Comparison of ENCODE assay signal across 23 cellular contexts in the genomic region with DNA sequence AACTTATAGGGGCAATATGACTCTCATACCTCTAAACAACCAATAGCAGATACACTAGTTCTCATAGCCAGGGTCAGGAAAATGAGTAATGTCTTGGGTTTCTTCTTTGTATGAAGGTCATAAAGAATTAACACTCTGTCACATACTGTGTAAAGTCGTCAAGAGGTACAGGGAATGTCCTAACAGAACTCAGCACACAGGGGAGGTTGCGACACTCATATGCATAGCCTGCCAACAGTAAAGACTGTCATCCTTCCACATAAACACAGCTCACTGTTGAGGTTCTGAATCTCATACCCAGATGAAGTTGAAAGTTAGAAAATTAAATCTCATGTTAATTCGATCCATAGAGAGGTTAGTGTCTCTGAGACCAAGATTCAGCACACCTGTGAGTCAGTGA. TPM values are rescaled to one million over a fixed set of nuclear protein-coding genes. Genes with fewer than 3 reads are reported as not detected.
DNase-seq lines count a peak whose midpoint lies in the region; ATAC-seq and TF ChIP-seq lines count a peak whose summit lies in the region.
"Had no signal": no experiment of that assay in that cellular context is flagged by ENCODE, and none has a peak within 500 bp of the region (broad histone marks: within the 10 kb centered on the region; RNA-seq: fewer than 3 reads in every experiment).

No MANE protein-coding gene starts in this region.

- no peak overlapping the region for H3K9ac ChIP-seq in IMR-90 (ENCODE audit: low read depth, low read length)

- H4K5ac ChIP-seq in IMR-90 (ENCODE audit: low read depth, low read length): no peak overlapping the region

- TF ChIP-seq CTCF in IMR-90 (conservative IDR thresholded peaks at IDR 0.05; ENCODE audit: low read depth, low read length) (no peak), fibroblast of mammary gland (conservative IDR thresholded peaks at IDR 0.05; ENCODE audit: control insufficient read depth, insufficient read depth, low read depth, low read length) (no peak), neutrophil (IDR thresholded peaks at IDR 0.05) (no peak)

- BruUV-seq in IMR-90 (replicated peaks; lab: Mats Ljungman, UMichigan): no TSS peak

- no peak overlapping the region for H3K4ac ChIP-seq in IMR-90 (ENCODE audit: low read depth, low read length)

- H3K79me1 ChIP-seq in IMR-90 (ENCODE audit: low read depth in 1 of 2, low read length in 2 of 2): peaks cover 14 to 33% of the 10 kb centered on the region in 2 experiments; a peak in 3 of 4 replicates

- H3K36me3 ChIP-seq in IMR-90 (ENCODE audit: control insufficient read depth, insufficient read depth, low read length) (peaks cover 54% of the 10 kb centered on the region), neutrophil (peaks cover 68% of the 10 kb centered on the region)

- H3K4me1 Mint-ChIP-seq in activated T-helper 17 cell treated with anti-CD3 and anti-CD28 coated beads, Interleukin-2, amount 50 U/mL, for 72 hours: peaks cover 18% of the 10 kb centered on the region
- no peaks in the 10 kb centered on the region for H3K4me1 Mint-ChIP-seq in stimulated activated memory B cell treated with anti-CD40 and anti-IgM and Interleukin-4, amounts not matched to agents 10 μg/mL and 1 μg/mL and 100 μg/mL, for 72 hours

- H2BK20ac ChIP-seq in IMR-90 (ENCODE audit: low read depth, low read length): no peak overlapping the region

- POLR2A ChIA-PET in IMR-90 (lab: Charles Lee; ENCODE audit: unreplicated experiment): no interaction called here

- no peak overlapping the region for H3K4me3 Mint-ChIP-seq in activated T-helper 17 cell treated with anti-CD3 and anti-CD28 coated beads, Interleukin-2, amount 50 U/mL, for 72 hours
- H3K4me3 Mint-ChIP-seq in stimulated activated memory B cell treated with anti-CD40 and anti-IgM and Interleukin-4, amounts not matched to agents 10 μg/mL and 1 μg/mL and 100 μg/mL, for 72 hours: no peak overlapping the region
- H3K4me3 Mint-ChIP-seq: activated naive CD4-positive, alpha-beta T cell treated with anti-CD3 and anti-CD28 coated beads, Interleukin-2, amount 50 U/mL, for 24 hours; CD4-positive, CD25-positive, alpha-beta regulatory T cell; naive thymus-derived CD8-positive, alpha-beta T cell had no signal

- no peak overlapping the region for H2BK120ac ChIP-seq in IMR-90 (ENCODE audit: low read depth, low read length)

- H3K4me3 ChIP-seq in IMR-90 (ENCODE audit: insufficient read depth, low read depth, low read length) (no peak overlapping the region), fibroblast of mammary gland (ENCODE audit: control insufficient read depth, low read depth, low read length) (no peak overlapping the region), neutrophil (ENCODE audit: low read depth in 1 of 2, low read length in 1 of 2) (no peak overlapping the region)
- H3K4me3 ChIP-seq: esophagus muscularis mucosa, transverse colon had no signal

- H4K20me1 ChIP-seq in IMR-90 (ENCODE audit: insufficient read depth, low read length): peaks cover 28% of the 10 kb centered on the region

- H2AK5ac ChIP-seq in IMR-90 (ENCODE audit: low read depth, low read length): no peak overlapping the region

- intact Hi-C loops in IMR-90 (cut with micrococcal nuclease): no loop called here

- H3K9me3 ChIP-seq in IMR-90 (ENCODE audit: control insufficient read depth, insufficient read depth, low read length) (no peaks in the 10 kb centered on the region), neutrophil (no peaks in the 10 kb centered on the region)
- H3K9me3 ChIP-seq: esophagus muscularis mucosa, transverse colon had no signal

- H2AFZ ChIP-seq in IMR-90 (replicated peaks; ENCODE audit: low read length, poor library complexity): no peak overlapping the region

- peak overlapping the region; percentile 1 for H3K27ac Mint-ChIP-seq in activated T-helper 17 cell treated with anti-CD3 and anti-CD28 coated beads, Interleukin-2, amount 50 U/mL, for 72 hours
- no peak overlapping the region for H3K27ac Mint-ChIP-seq in stimulated activated memory B cell treated with anti-CD40 and anti-IgM and Interleukin-4, amounts not matched to agents 10 μg/mL and 1 μg/mL and 100 μg/mL, for 72 hours
- H3K27ac Mint-ChIP-seq: activated naive CD4-positive, alpha-beta T cell treated with anti-CD3 and anti-CD28 coated beads, Interleukin-2, amount 50 U/mL, for 24 hours had no signal

- no peak overlapping the region for H3K4me2 ChIP-seq in IMR-90 (ENCODE audit: low read depth, low read length)

- H3K18ac ChIP-seq in IMR-90 (ENCODE audit: low read depth, low read length): no peak overlapping the region; the same call in 1 of the 2 replicates

- no peak overlapping the region for H3K56ac ChIP-seq in IMR-90 (ENCODE audit: extremely low read depth, insufficient read depth, low read length)

- peak overlapping the region; percentile 40 for H2BK5ac ChIP-seq in IMR-90 (ENCODE audit: low read depth, low read length, poor library complexity, severe bottlenecking)

- H3K27me3 ChIP-seq in IMR-90 (ENCODE audit: control insufficient read depth, insufficient read depth, low read length) (no peaks in the 10 kb centered on the region), neutrophil (no peaks in the 10 kb centered on the region)
- H3K27me3 ChIP-seq: esophagus muscularis mucosa, transverse colon had no signal

- H3K4me1 ChIP-seq in IMR-90 (ENCODE audit: control insufficient read depth, insufficient read depth, low read length) (peaks cover 15% of the 10 kb centered on the region), neutrophil (ENCODE audit: control insufficient read depth in 1 of 2, insufficient read depth in 1 of 2, low read depth in 1 of 2, low read length in 1 of 2) (peaks cover 32 to 52% of the 10 kb centered on the region in 2 experiments)
- H3K4me1 ChIP-seq: esophagus muscularis mucosa, transverse colon had no signal

- no peak overlapping the region for H3K23ac ChIP-seq in IMR-90 (ENCODE audit: low read depth, low read length)

- dilution Hi-C loops in IMR-90 (cut with HindIII; ENCODE audit: low sequenced_read_pairs, unreplicated experiment): no loop called here

- no peaks in the 10 kb centered on the region for H3K27me3 Mint-ChIP-seq in activated T-helper 17 cell treated with anti-CD3 and anti-CD28 coated beads, Interleukin-2, amount 50 U/mL, for 72 hours
- H3K27me3 Mint-ChIP-seq in stimulated activated memory B cell treated with anti-CD40 and anti-IgM and Interleukin-4, amounts not matched to agents 10 μg/mL and 1 μg/mL and 100 μg/mL, for 72 hours: no peaks in the 10 kb centered on the region
- H3K27me3 Mint-ChIP-seq: activated naive CD4-positive, alpha-beta T cell treated with anti-CD3 and anti-CD28 coated beads, Interleukin-2, amount 50 U/mL, for 24 hours; CD4-positive, CD25-positive, alpha-beta regulatory T cell; naive thymus-derived CD8-positive, alpha-beta T cell had no signal

- ATAC-seq in IMR-90 (ENCODE audit: low read depth): peak; percentile 36
- no peak for ATAC-seq in activated T-helper 17 cell treated with anti-CD3 and anti-CD28 coated beads, Interleukin-2, amount 50 U/mL, for 72 hours (replicated peaks)
- no peak for ATAC-seq in stimulated activated memory B cell treated with anti-CD40 and anti-IgM and Interleukin-4, amounts not matched to agents 10 μg/mL and 1 μg/mL and 100 μg/mL, for 72 hours
- no peak for ATAC-seq in GM21367 (IDR thresholded peaks at IDR 0.05; ENCODE audit: unreplicated experiment)
- ATAC-seq: naive thymus-derived CD8-positive, alpha-beta T cell had no signal

- no peaks in the 10 kb centered on the region for H3K9me3 Mint-ChIP-seq in activated T-helper 17 cell treated with anti-CD3 and anti-CD28 coated beads, Interleukin-2, amount 50 U/mL, for 72 hours
- H3K9me3 Mint-ChIP-seq in stimulated activated memory B cell treated with anti-CD40 and anti-IgM and Interleukin-4, amounts not matched to agents 10 μg/mL and 1 μg/mL and 100 μg/mL, for 72 hours: no peaks in the 10 kb centered on the region
- H3K9me3 Mint-ChIP-seq: activated naive CD4-positive, alpha-beta T cell treated with anti-CD3 and anti-CD28 coated beads, Interleukin-2, amount 50 U/mL, for 24 hours; CD4-positive, CD25-positive, alpha-beta regulatory T cell; naive thymus-derived CD8-positive, alpha-beta T cell had no signal

- no peak overlapping the region for H3K14ac ChIP-seq in IMR-90 (replicated peaks; ENCODE audit: low read depth, low read length)

- H2BK15ac ChIP-seq in IMR-90 (ENCODE audit: low read depth, low read length): no peak overlapping the region

- peak; percentile 59 for DNase-seq in IMR-90
- DNase-seq in fibroblast of mammary gland (ENCODE audit: low read depth): peak; percentile 64
- no peak for DNase-seq in NCI-H2196 treated with DMSO at 0.1 percent for 48 hours (lab: John Stamatoyannopoulos, UW; ENCODE audit: unreplicated experiment)
- DNase-seq: activated CD4-positive, CD25-positive, alpha-beta regulatory T cell; CD4-positive, CD25-positive, alpha-beta regulatory T cell; cortex of kidney; DND-41; GOT3; naive thymus-derived CD8-positive, alpha-beta T cell; NCI-H1105 treated with DMSO at 0.1 percent for 48 hours; NCI-H2081; NCI-H748 treated with DMSO at 0.1 percent for 48 hours; RPMI8226; small intestine; stimulated activated CD8-positive, alpha-beta memory T cell treated with anti-CD3 and anti-CD28 coated beads, Interleukin-4, amount 100 ng/mL, for 48 hours; T-helper 1 cell; transverse colon had no signal

- TF ChIP-seq POLR2A in IMR-90 (IDR thresholded peaks at IDR 0.05; ENCODE audit: low read depth, low read length): no peak

- peaks cover 24% of the 10 kb centered on the region for H3K9me1 ChIP-seq in IMR-90 (ENCODE audit: insufficient read depth, low read length)

- no peak overlapping the region for H4K8ac ChIP-seq in IMR-90 (ENCODE audit: low read depth in 2 of 2, low read length in 2 of 2)

- H4K91ac ChIP-seq in IMR-90 (ENCODE audit: insufficient read depth, low read depth, low read length): no peak overlapping the region

- no peak for TF ChIP-seq RAD21 in IMR-90 (IDR thresholded peaks at IDR 0.05; ENCODE audit: low read length)

- no peak overlapping the region for H2AK9ac ChIP-seq in IMR-90 (replicated peaks; ENCODE audit: low read depth, low read length, poor library complexity)

- WGBS in IMR-90 (ENCODE audit: extremely low coverage in 2 of 2, insufficient read length in 1 of 2), 2 experiments: no CpG with 5 or more reads among the region's 3 CpGs

- in situ Hi-C loops in IMR-90 (cut with MboI; ENCODE audit: low sequenced_read_pairs): no loop called here

- CTCF ChIA-PET in IMR-90 (lab: Yijun Ruan, JAX): no interaction called here

- no peak overlapping the region for H3K27ac ChIP-seq in IMR-90 (ENCODE audit: insufficient read depth, low read length)
- peak overlapping the region; percentile 59 for H3K27ac ChIP-seq in neutrophil
- H3K27ac ChIP-seq: esophagus muscularis mucosa had no signal

- H3K36me3 Mint-ChIP-seq in activated T-helper 17 cell treated with anti-CD3 and anti-CD28 coated beads, Interleukin-2, amount 50 U/mL, for 72 hours (ENCODE audit: low read depth): peaks cover 90% of the 10 kb centered on the region
- H3K36me3 Mint-ChIP-seq in stimulated activated memory B cell treated with anti-CD40 and anti-IgM and Interleukin-4, amounts not matched to agents 10 μg/mL and 1 μg/mL and 100 μg/mL, for 72 hours: peaks cover 81% of the 10 kb centered on the region

RNA-seq across cellular contexts. Expression of a gene that starts 34.2 kb away (rescaled TPM):
- total RNA-seq in IMR-90 (2012; rRNA removed): 8.8 and 15.0 TPM in 2 replicates
- 2.7 and 4.4 TPM in 2 replicates for polyA plus RNA-seq in IMR-90 (2012; rRNA removed)
- 1.3 and 3.0 TPM in 2 replicates for polyA plus RNA-seq in IMR-90 (2012; cell fraction: cytosol; rRNA removed)
- polyA plus RNA-seq in IMR-90 (2012; cell fraction: nucleus; rRNA removed; ENCODE audit: low replicate concordance): 3.4 and 6.9 TPM in 2 replicates
- 10 to 100 TPM in 1 of 2 donors, 1 to 10 TPM in 1; 9.6 to 10.2 TPM for total RNA-seq in activated T-helper 17 cell treated with anti-CD3 and anti-CD28 coated beads, Interleukin-2, amount 50 U/mL, for 72 hours
